In the genomic region with DNA sequence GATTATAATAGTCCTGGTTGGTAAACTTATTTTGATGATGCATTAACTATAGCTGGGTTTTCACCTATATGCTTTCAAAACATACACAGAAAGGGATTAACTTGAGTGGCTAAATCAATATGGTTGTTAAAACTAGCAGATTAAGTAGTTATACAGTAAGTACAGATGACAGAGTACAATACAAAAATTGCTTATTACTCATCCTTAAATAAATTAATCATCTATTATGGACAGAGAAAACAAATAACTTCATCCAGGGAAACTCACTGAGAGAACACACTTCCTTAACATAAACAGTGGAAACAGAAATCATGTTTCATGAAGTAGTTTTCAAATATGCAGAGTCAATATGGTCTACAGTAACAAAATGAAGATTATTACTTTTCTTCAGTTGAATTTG, we compare ENCODE assay signal across 30 cellular contexts.
"Had no signal": no experiment of that assay in that cellular context is flagged by ENCODE, and none has a peak within 500 bp of the region (broad histone marks: within the 10 kb centered on the region; RNA-seq: fewer than 3 reads in every experiment).

No MANE protein-coding gene starts in this region.

- FAIRE-seq: colon, endometrium had no signal

- H3K27ac ChIP-seq: ascending aorta, brain microvascular endothelial cell, esophagus squamous epithelium, gastroesophageal sphincter, heart right ventricle, WERI-Rb-1 had no signal

- DNase-seq: activated B cell treated with CpG ODN at 0.5 μM for 24 hours; activated CD4-positive, alpha-beta memory T cell treated with anti-CD3 and anti-CD28 coated beads for 36 hours; activated CD4-positive, alpha-beta T cell treated with anti-CD3 and anti-CD28 coated beads for 48 hours; activated CD8-positive, alpha-beta memory T cell treated with anti-CD3 and anti-CD28 coated beads, Interleukin-2, amount 10 ng/mL, durations not matched to agents 7 days and 5 days; activated CD8-positive, alpha-beta memory T cell treated with anti-CD3 and anti-CD28 coated beads, Interleukin-2, amount 50 U/mL, for 4 hours; activated CD8-positive, alpha-beta T cell treated with anti-CD3 and anti-CD28 coated beads, Interleukin-2, amount 10 ng/mL, durations not matched to agents 7 days and 5 days; activated gamma-delta T cell; activated naive CD4-positive, alpha-beta T cell; activated naive CD4-positive, alpha-beta T cell treated with anti-CD3 and anti-CD28 coated beads, Interleukin-2, amount 10 ng/mL, durations not matched to agents 7 days and 5 days; activated naive CD8-positive, alpha-beta T cell treated with anti-CD3 and anti-CD28 coated beads, Interleukin-2, amount 10 ng/mL, durations not matched to agents 7 days and 5 days; activated T-cell treated with anti-CD3 and anti-CD28 coated beads, Interleukin-2, amount 50 U/mL, for 1 hour; activated T-cell treated with anti-CD3 and anti-CD28 coated beads, Interleukin-2, amount 50 U/mL, for 48 hours; brain microvascular endothelial cell; caudate nucleus; cortex of kidney; effector CD8-positive, alpha-beta T cell; erythroblast; esophagus squamous epithelium; foreskin melanocyte; heart right ventricle; T-helper 1 cell; T-helper 17 cell; T1000; WERI-Rb-1 had no signal

- H3K4me1 ChIP-seq: ascending aorta, heart right ventricle had no signal

- H3K36me3 ChIP-seq: ascending aorta, brain microvascular endothelial cell, esophagus squamous epithelium, gastroesophageal sphincter, heart right ventricle, WERI-Rb-1 had no signal

- ATAC-seq: activated CD4-positive, CD25-positive, alpha-beta regulatory T cell treated with anti-CD3 and anti-CD28 coated beads, Interleukin-2, amount 50 U/mL, for 24 hours; activated CD8-positive, alpha-beta memory T cell treated with anti-CD3 and anti-CD28 coated beads, Interleukin-2, amount 10 ng/mL, durations not matched to agents 7 days and 5 days; activated CD8-positive, alpha-beta T cell treated with anti-CD3 and anti-CD28 coated beads, Interleukin-2, amount 10 ng/mL, durations not matched to agents 7 days and 5 days; activated naive CD4-positive, alpha-beta T cell treated with anti-CD3 and anti-CD28 coated beads, Interleukin-2, amount 50 U/mL, for 72 hours; gastroesophageal sphincter; heart right ventricle; T-helper 17 cell had no signal

- H3K9me3 ChIP-seq: ascending aorta, esophagus squamous epithelium, gastroesophageal sphincter had no signal

- H3K4me3 ChIP-seq: ascending aorta, esophagus squamous epithelium, gastroesophageal sphincter, heart right ventricle had no signal

- H3K27me3 ChIP-seq: ascending aorta, brain microvascular endothelial cell, esophagus squamous epithelium, gastroesophageal sphincter had no signal
